In the genomic region with DNA sequence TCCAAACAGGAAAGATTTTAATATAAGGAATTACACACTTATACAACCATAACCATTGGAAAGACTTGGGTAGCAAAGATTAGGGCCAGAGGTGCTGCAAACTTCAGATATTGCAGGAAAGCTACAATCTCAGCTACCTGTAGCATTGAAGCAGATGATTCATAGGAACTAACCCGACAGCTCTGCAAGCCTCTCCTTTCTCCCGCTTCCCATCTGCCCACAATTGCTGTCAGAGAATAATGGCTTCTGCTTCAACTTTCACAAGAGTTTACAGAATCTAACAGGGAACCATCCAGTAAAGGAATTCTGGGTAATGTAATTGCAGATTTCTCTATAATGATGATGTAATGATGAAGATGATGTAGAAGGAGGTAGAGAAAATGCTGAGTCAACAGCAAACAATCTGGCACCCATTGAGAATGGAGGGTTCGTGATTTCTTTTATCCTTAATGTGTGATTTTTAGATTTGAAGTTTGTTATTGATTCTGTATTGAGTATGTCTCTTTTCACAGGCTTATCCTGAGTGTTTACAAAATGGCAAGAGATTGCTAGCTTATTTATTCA, we compare ENCODE assay signal across 18 cellular contexts.
DNase-seq lines count a peak whose midpoint lies in the region; ATAC-seq, FAIRE-seq and TF ChIP-seq lines count a peak whose summit lies in the region.
"Had no signal": no experiment of that assay in that cellular context is flagged by ENCODE, and none has a peak within 500 bp of the region (broad histone marks: within the 10 kb centered on the region; RNA-seq: fewer than 3 reads in every experiment).

No MANE protein-coding gene starts in this region.

- H3K4me1 ChIP-seq in Karpas-422 (ENCODE audit: low read length): no peaks in the 10 kb centered on the region
- H3K4me1 ChIP-seq: Caco-2 had no signal

- DNase-seq in Ammon's horn (ENCODE audit: low spot score): peak; percentile 24
- DNase-seq in amniotic epithelial cell (ENCODE audit: low read depth): peak; percentile 38
- DNase-seq in epithelial cell of esophagus (ENCODE audit: low read depth): peak; percentile 43
- no peak for DNase-seq in omental fat pad (ENCODE audit: low spot score)
- no peak for DNase-seq in Karpas-422
- DNase-seq in GM12892 (ENCODE audit: insufficient read length): no peak
- DNase-seq: ACHN; Caco-2; CD4-positive, alpha-beta T cell; GOT3; H9; KBM-7 had no signal

- H3K36me3 ChIP-seq in Karpas-422 (ENCODE audit: insufficient read depth, low read length): no peaks in the 10 kb centered on the region

- peak; percentile 70 for ATAC-seq in omental fat pad (ENCODE audit: low FRiP score)
- no peak for ATAC-seq in GM21423 (IDR thresholded peaks at IDR 0.05; ENCODE audit: unreplicated experiment)

- no peak overlapping the region for H3K27ac ChIP-seq in Karpas-422 (ENCODE audit: low read length)
- H3K27ac ChIP-seq: C4-2B had no signal

- H3K27me3 ChIP-seq in Karpas-422 (ENCODE audit: low read length): no peaks in the 10 kb centered on the region

- no peak for TF ChIP-seq CTCF in epithelial cell of esophagus (IDR thresholded peaks at IDR 0.05; ENCODE audit: insufficient read depth, low read depth, low read length, missing control alignments)
- no peak for TF ChIP-seq CTCF in omental fat pad (IDR thresholded peaks at IDR 0.05)

- no peak for FAIRE-seq in GM12892 (lab: Jason Lieb, UNC)
- FAIRE-seq: D721Med, G401.6, GM12891, GM18507 had no signal

- H2AFZ ChIP-seq in Karpas-422 (ENCODE audit: low read length): no peak overlapping the region

- no peak for TF ChIP-seq POLR2A in GM12892 (IDR thresholded peaks at IDR 0.05; ENCODE audit: low read depth, low read length)

- H4K20me1 ChIP-seq in Karpas-422 (ENCODE audit: insufficient read depth, low read depth, low read length): no peaks in the 10 kb centered on the region

- H3K9ac ChIP-seq in Karpas-422 (ENCODE audit: low read length): no peak overlapping the region

- no peak overlapping the region for H3K4me2 ChIP-seq in Karpas-422 (ENCODE audit: low read depth, low read length, poor library complexity, severe bottlenecking)

- H3K9me3 ChIP-seq in Karpas-422 (ENCODE audit: low read length): no peaks in the 10 kb centered on the region
- H3K9me3 ChIP-seq: Caco-2 had no signal

- H3K79me2 ChIP-seq in Karpas-422 (ENCODE audit: low read length): no peaks in the 10 kb centered on the region

- no peaks in the 10 kb centered on the region for H3K9me2 ChIP-seq in Karpas-422 (replicated peaks; ENCODE audit: insufficient read depth, low read length)

- H3K4me3 ChIP-seq in epithelial cell of esophagus (ENCODE audit: low read length) (no peak overlapping the region), Karpas-422 (ENCODE audit: low read length) (no peak overlapping the region)

Comparison
In these comparisons a context has a peak if more than half of its experiments do, and no peak if none do; other contexts are left out.
1. DNase-seq: peak in Ammon's horn (single experiment), amniotic epithelial cell (single experiment) and epithelial cell of esophagus (single experiment); none in omental fat pad (single experiment), Karpas-422 (single experiment) and GM12892 (single experiment).